Comparison of ENCODE assay signal across 8 cellular contexts in the genomic region with DNA sequence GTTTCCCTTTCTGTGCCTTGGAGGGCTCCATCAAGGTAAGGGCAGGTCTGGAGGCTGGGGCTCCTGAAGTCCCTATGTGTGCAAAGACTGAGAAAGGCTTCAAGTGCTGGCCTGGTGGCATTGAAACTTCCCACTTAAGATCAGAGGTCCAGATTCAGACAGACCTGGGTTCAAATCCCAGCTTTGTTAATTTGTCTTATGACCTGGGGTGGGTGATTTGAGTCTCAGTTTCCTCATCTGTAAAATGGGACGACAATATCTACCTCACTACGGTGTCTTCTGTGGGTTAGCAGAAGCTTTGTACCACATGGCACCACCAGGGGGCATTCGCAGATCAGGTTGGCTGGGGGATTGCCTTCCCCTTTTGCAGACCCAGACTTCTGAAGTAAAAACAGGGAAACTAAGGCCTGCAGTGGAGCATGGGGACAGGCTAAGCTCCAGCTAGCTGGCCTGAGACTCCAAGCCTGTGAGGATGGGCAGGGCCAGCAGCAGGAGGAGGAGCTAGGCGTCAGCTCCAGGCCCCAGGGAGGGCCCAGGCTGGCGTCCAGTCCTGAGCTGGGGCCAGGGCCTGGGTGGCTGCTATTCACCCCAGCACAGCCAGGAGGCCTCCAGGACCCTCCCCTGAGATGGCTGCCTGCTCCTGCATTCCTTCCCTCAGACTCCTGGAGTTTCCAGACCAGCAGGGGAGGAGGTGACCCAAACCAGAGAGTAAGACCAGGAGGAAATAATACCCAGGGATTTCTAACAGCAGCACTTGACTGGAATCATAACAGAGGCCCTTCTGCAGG. TPM values are rescaled to one million over a fixed set of nuclear protein-coding genes. Genes with fewer than 3 reads are reported as not detected.
DNase-seq lines count a peak whose midpoint lies in the region; ATAC-seq and TF ChIP-seq lines count a peak whose summit lies in the region.

No MANE protein-coding gene starts in this region.

- ATAC-seq in GM21529 (IDR thresholded peaks at IDR 0.05; ENCODE audit: unreplicated experiment) = peak; percentile 24
- ATAC-seq in activated CD8-positive, alpha-beta T cell treated with anti-CD3 and anti-CD28 coated beads for 36 hours = peak; percentile 34
- no peak for ATAC-seq in HG03280 (IDR thresholded peaks at IDR 0.05; ENCODE audit: unreplicated experiment)

- no peaks in the 10 kb centered on the region for H3K9me3 ChIP-seq in AG04450 (ENCODE audit: control insufficient read depth, insufficient read depth, low read length)

- H3K36me3 Mint-ChIP-seq in activated CD8-positive, alpha-beta T cell treated with anti-CD3 and anti-CD28 coated beads for 36 hours (ENCODE audit: low read depth) = no peaks in the 10 kb centered on the region

- H3K27ac ChIP-seq in AG04450 (ENCODE audit: low read depth, low read length) = peak overlapping the region; percentile 73

- POLR2A ChIA-PET in AG04450 (lab: Yijun Ruan, JAX) = interaction anchor here (0.7 to 3.3 kb wide), 7 partner anchors 10 to 100 kb away, joined by 3 to 19 read pairs (median 6); a partner anchor contains a TSS
- POLR2A ChIA-PET in activated CD8-positive, alpha-beta T cell treated with anti-CD3 and anti-CD28 coated beads for 36 hours (lab: Charles Lee) = interaction anchor here (0.7 to 3.8 kb wide), 24 partner anchors 10 to 147 kb away, joined by 3 to 19 read pairs (median 4); a partner anchor contains a TSS

- 5 to 17% methylated on average over 5 of the region's 5 CpGs for WGBS in lower leg skin, 2 donors

- H3K4me3 Mint-ChIP-seq in activated CD8-positive, alpha-beta T cell treated with anti-CD3 and anti-CD28 coated beads for 36 hours = peak overlapping the region; percentile 76

- H3K27me3 ChIP-seq in AG04450 (ENCODE audit: control insufficient read depth, insufficient read depth, low read length) = no peaks in the 10 kb centered on the region

- no peaks in the 10 kb centered on the region for H3K27me3 Mint-ChIP-seq in activated CD8-positive, alpha-beta T cell treated with anti-CD3 and anti-CD28 coated beads for 36 hours

- TF ChIP-seq POLR2A in lower leg skin (IDR thresholded peaks at IDR 0.05) = no peak

- peak; percentile 76 for DNase-seq in AG04450 (ENCODE audit: low read depth, low spot score)
- peak; percentile 79 for DNase-seq in NCI-H69 (lab: John Stamatoyannopoulos, UW)
- peak; percentile 96 for DNase-seq in activated CD8-positive, alpha-beta T cell treated with anti-CD3 and anti-CD28 coated beads for 36 hours
- peak; percentile 89 for DNase-seq in ecto neural progenitor cell (ENCODE audit: low spot score)
- peak; percentile 78 to 97 for DNase-seq in lower leg skin (ENCODE audit: low spot score in 2 of 2)
- peak; percentile 89 for DNase-seq in stimulated activated CD4-positive, alpha-beta T cell treated with anti-CD3 and anti-CD28 coated beads, Interleukin-4, amount 100 ng/mL, for 1 hour

- no peaks in the 10 kb centered on the region for H3K9me3 Mint-ChIP-seq in activated CD8-positive, alpha-beta T cell treated with anti-CD3 and anti-CD28 coated beads for 36 hours

- CTCF ChIA-PET in AG04450 (lab: Charles Lee) = interaction anchor here (0.6 to 3.3 kb wide), 44 partner anchors 8 to 283 kb away, joined by 3 to 44 read pairs (median 6); a partner anchor contains a TSS
- CTCF ChIA-PET in activated CD8-positive, alpha-beta T cell treated with anti-CD3 and anti-CD28 coated beads for 36 hours (lab: Charles Lee) = interaction anchor here (0.6 to 19.3 kb wide), 54 partner anchors 9 to 210 kb away, joined by 3 to 472 read pairs (median 7); a partner anchor contains a TSS

- peak; percentile 55 for TF ChIP-seq CTCF in AG04450 (IDR thresholded peaks at IDR 0.05; ENCODE audit: low read depth, low read length)
- TF ChIP-seq CTCF in activated CD8-positive, alpha-beta T cell treated with anti-CD3 and anti-CD28 coated beads for 36 hours (IDR thresholded peaks at IDR 0.05) = peak; percentile 85
- peak in 1 of 3 donors; percentile 75 for TF ChIP-seq CTCF in lower leg skin (IDR thresholded peaks at IDR 0.05)

- peaks cover 28% of the 10 kb centered on the region for H3K4me1 Mint-ChIP-seq in activated CD8-positive, alpha-beta T cell treated with anti-CD3 and anti-CD28 coated beads for 36 hours (ENCODE audit: low read depth)

- intact Hi-C loops in activated CD8-positive, alpha-beta T cell treated with anti-CD3 and anti-CD28 coated beads for 36 hours (cut with micrococcal nuclease) = loop anchor here (1.0 to 10.0 kb wide), 3 partner anchors 29 to 183 kb away; no protein-coding TSS in a partner anchor
- intact Hi-C loops in lower leg skin (cut with DNase I; ENCODE audit: low total_unique reads) = loop anchor here (2.0 kb wide), 2 partner anchors 99 to 179 kb away; a partner anchor contains a TSS

- peak overlapping the region; percentile 84 for H3K4me3 ChIP-seq in AG04450 (ENCODE audit: low read depth, low read length)
- no peak overlapping the region for H3K4me3 ChIP-seq in lower leg skin (ENCODE audit: low read depth, poor library complexity, severe bottlenecking)

- no peak overlapping the region for H3K27ac Mint-ChIP-seq in activated CD8-positive, alpha-beta T cell treated with anti-CD3 and anti-CD28 coated beads for 36 hours

RNA-seq across cellular contexts. Expression of a gene that starts 1.5 kb away (rescaled TPM):
- polyA plus RNA-seq in AG04450 (2011; rRNA removed) = 12.0 and 15.3 TPM in 2 replicates
- polyA minus RNA-seq in AG04450 (2011; rRNA and poly(A)+ RNA removed) = 5.9 and 7.2 TPM in 2 replicates
- total RNA-seq in activated CD8-positive, alpha-beta T cell treated with anti-CD3 and anti-CD28 coated beads for 36 hours = 1 to 10 TPM; 4.2 to 5.1 TPM
- total RNA-seq in lower leg skin = 10 to 100 TPM; 16.3 to 38.1 (median 22.6) TPM

RNA-seq across cellular contexts. Expression of a gene that starts 21.2 kb away (rescaled TPM):
- polyA plus RNA-seq in AG04450 (2011; rRNA removed) = not detected in 2 replicates
- not detected in 2 replicates for polyA minus RNA-seq in AG04450 (2011; rRNA and poly(A)+ RNA removed)
- 10 to 100 TPM; 44.3 to 45.7 TPM for total RNA-seq in activated CD8-positive, alpha-beta T cell treated with anti-CD3 and anti-CD28 coated beads for 36 hours
- total RNA-seq in lower leg skin = under 1 TPM in 3 of 4 donors, not detected in 1; 0.27 to 0.34 (median 0.29) TPM

RNA-seq across cellular contexts. Expression of a gene that starts 38.9 kb away (rescaled TPM):
- polyA plus RNA-seq in AG04450 (2011; rRNA removed) = 14.5 and 17.5 TPM in 2 replicates
- 27.6 and 30.0 TPM in 2 replicates for polyA minus RNA-seq in AG04450 (2011; rRNA and poly(A)+ RNA removed)
- total RNA-seq in activated CD8-positive, alpha-beta T cell treated with anti-CD3 and anti-CD28 coated beads for 36 hours = 10 to 100 TPM; 20.5 to 21.1 TPM
- 10 to 100 TPM; 64.8 to 80.1 (median 74.2) TPM for total RNA-seq in lower leg skin

RNA-seq across cellular contexts. Expression of a gene that starts 41.3 kb away (rescaled TPM):
- polyA plus RNA-seq in AG04450 (2011; rRNA removed) = 53.9 and 121 TPM in 2 replicates
- polyA minus RNA-seq in AG04450 (2011; rRNA and poly(A)+ RNA removed) = 165 and 320 TPM in 2 replicates
- 100 to 1,000 TPM; 160 to 161 TPM for total RNA-seq in activated CD8-positive, alpha-beta T cell treated with anti-CD3 and anti-CD28 coated beads for 36 hours
- 10 to 100 TPM in 1 of 4 donors, 1 to 10 TPM in 3; 5.2 to 11.8 (median 7.0) TPM for total RNA-seq in lower leg skin

Comparison
In these comparisons a context has a peak if more than half of its experiments do, and no peak if none do; other contexts are left out.
1. RNA of a gene that starts 21.2 kb away (total RNA-seq): 44.3 to 45.7 TPM in activated CD8-positive, alpha-beta T cell treated with anti-CD3 and anti-CD28 coated beads for 36 hours; 0.27 to 0.34 TPM in lower leg skin; every median in the first group is over 10 times any median in the second.
2. Peak in every context shown above with its lines, with median percentiles within 50 percentile points of each other: DNase-seq.